Comparison of ENCODE assay signal across 16 cellular contexts in the genomic region with DNA sequence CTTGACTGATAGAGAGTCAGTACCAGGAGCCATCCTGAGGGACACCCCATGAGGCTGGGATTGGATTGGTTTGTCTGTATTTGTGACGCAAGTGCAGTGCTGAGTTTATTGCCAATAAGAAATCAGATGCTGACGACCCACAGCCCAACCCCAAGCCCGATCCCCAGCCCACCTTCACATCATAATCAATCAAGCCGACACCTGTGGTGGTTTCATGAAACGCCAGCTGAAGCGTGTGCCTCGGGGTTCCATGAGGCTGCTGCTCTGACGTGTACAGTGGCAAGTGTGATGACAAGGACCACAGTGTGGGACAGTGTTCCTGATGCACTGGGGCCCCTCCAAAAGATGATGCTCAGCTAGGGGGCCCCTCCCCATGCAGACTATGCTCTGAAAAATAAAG.
DNase-seq lines count a peak whose midpoint lies in the region; ATAC-seq and TF ChIP-seq lines count a peak whose summit lies in the region.
"Had no signal": no experiment of that assay in that cellular context is flagged by ENCODE, and none has a peak within 500 bp of the region (broad histone marks: within the 10 kb centered on the region; RNA-seq: fewer than 3 reads in every experiment).

No MANE protein-coding gene starts in this region.

- no peaks in the 10 kb centered on the region for H3K27me3 Mint-ChIP-seq in activated CD8-positive, alpha-beta memory T cell treated with anti-CD3 and anti-CD28 coated beads, Interleukin-2, amount 10 ng/mL, durations not matched to agents 7 days and 5 days
- peaks cover 22% of the 10 kb centered on the region for H3K27me3 Mint-ChIP-seq in type B pancreatic cell

- no peaks in the 10 kb centered on the region for H3K9me2 ChIP-seq in Karpas-422 (replicated peaks; ENCODE audit: insufficient read depth, low read length)

- no peak overlapping the region for H2AFZ ChIP-seq in Karpas-422 (ENCODE audit: low read length)
- H2AFZ ChIP-seq: GM23338 had no signal

- no peaks in the 10 kb centered on the region for H3K36me3 Mint-ChIP-seq in activated CD8-positive, alpha-beta memory T cell treated with anti-CD3 and anti-CD28 coated beads, Interleukin-2, amount 10 ng/mL, durations not matched to agents 7 days and 5 days
- no peaks in the 10 kb centered on the region for H3K36me3 Mint-ChIP-seq in type B pancreatic cell

- 89% methylated on average over 8 of the region's 8 CpGs; no CpG with 5 or more reads in 1 of the 2 donors for WGBS in transverse colon (ENCODE audit: low coverage in 1 of 2), 2 donors

- H3K27ac ChIP-seq in Karpas-422 (ENCODE audit: low read length) (peak overlapping the region; percentile 90), transverse colon (no peak overlapping the region)
- H3K27ac ChIP-seq: C4-2B had no signal

- ATAC-seq in activated CD8-positive, alpha-beta memory T cell treated with anti-CD3 and anti-CD28 coated beads, Interleukin-2, amount 10 ng/mL, durations not matched to agents 7 days and 5 days: no peak
- ATAC-seq in left lobe of liver (no peak), GM18861 (IDR thresholded peaks at IDR 0.05; ENCODE audit: unreplicated experiment) (no peak)
- ATAC-seq: GM23338, HepG2 had no signal

- no peak overlapping the region for H3K4me3 Mint-ChIP-seq in activated CD8-positive, alpha-beta memory T cell treated with anti-CD3 and anti-CD28 coated beads, Interleukin-2, amount 10 ng/mL, durations not matched to agents 7 days and 5 days
- H3K4me3 Mint-ChIP-seq in type B pancreatic cell: no peak overlapping the region
- H3K4me3 Mint-ChIP-seq: CD4-positive, alpha-beta T cell; GM23338; IgD-negative memory B cell had no signal

- TF ChIP-seq CTCF in type B pancreatic cell (conservative IDR thresholded peaks at IDR 0.05) (no peak), transverse colon (IDR thresholded peaks at IDR 0.05) (no peak)

- H3K27me3 ChIP-seq in Karpas-422 (ENCODE audit: low read length): no peaks in the 10 kb centered on the region
- no peaks in the 10 kb centered on the region for H3K27me3 ChIP-seq in transverse colon

- CTCF ChIA-PET in activated CD8-positive, alpha-beta memory T cell treated with anti-CD3 and anti-CD28 coated beads, Interleukin-2, amount 10 ng/mL, durations not matched to agents 7 days and 5 days (lab: Charles Lee): no interaction called here

- no peak for DNase-seq in Karpas-422
- peak; percentile 21 for DNase-seq in activated CD8-positive, alpha-beta memory T cell treated with anti-CD3 and anti-CD28 coated beads, Interleukin-2, amount 10 ng/mL, durations not matched to agents 7 days and 5 days
- peak; percentile 23 for DNase-seq in left lobe of liver (ENCODE audit: low spot score)
- DNase-seq in type B pancreatic cell (ENCODE audit: extremely low spot score, unreplicated experiment): peak; percentile 32
- no peak for DNase-seq in transverse colon
- DNase-seq: AML-193; CD4-positive, alpha-beta T cell; DMS153; DMS79; GDM1; HCEC 1CT had no signal

- H3K4me3 ChIP-seq in Karpas-422 (ENCODE audit: low read length) (no peak overlapping the region), transverse colon (no peak overlapping the region)
- H3K4me3 ChIP-seq: GM23338 had no signal

- no peak overlapping the region for H3K4me2 ChIP-seq in Karpas-422 (ENCODE audit: low read depth, low read length, poor library complexity, severe bottlenecking)
- H3K4me2 ChIP-seq: GM23338 had no signal

- no peaks in the 10 kb centered on the region for H3K9me3 ChIP-seq in Karpas-422 (ENCODE audit: low read length)
- H3K9me3 ChIP-seq in transverse colon: no peaks in the 10 kb centered on the region

- H3K79me2 ChIP-seq in Karpas-422 (ENCODE audit: low read length): no peaks in the 10 kb centered on the region

- TF ChIP-seq EP300 in transverse colon (IDR thresholded peaks at IDR 0.05; ENCODE audit: low read depth): no peak

- in situ Hi-C loops in transverse colon (cut with MboI; ENCODE audit: low pct_ligation_motif_present in 1 of 4, low pct_unique_long_range_greater_than_20kb in 1 of 4, low sequenced_read_pairs in 3 of 4): no loop called here

- no peaks in the 10 kb centered on the region for H4K20me1 ChIP-seq in Karpas-422 (ENCODE audit: insufficient read depth, low read depth, low read length)

- intact Hi-C loops in transverse colon (cut with DNase I; ENCODE audit: low total_unique reads): no loop called here

- no peak overlapping the region for H3K27ac Mint-ChIP-seq in activated CD8-positive, alpha-beta memory T cell treated with anti-CD3 and anti-CD28 coated beads, Interleukin-2, amount 10 ng/mL, durations not matched to agents 7 days and 5 days
- no peak overlapping the region for H3K27ac Mint-ChIP-seq in type B pancreatic cell
- H3K27ac Mint-ChIP-seq: CD4-positive, alpha-beta T cell; GM23338; IgD-negative memory B cell had no signal

- no peak overlapping the region for H3K9ac ChIP-seq in Karpas-422 (ENCODE audit: low read length)

- peaks cover 94% of the 10 kb centered on the region for H3K4me1 ChIP-seq in Karpas-422 (ENCODE audit: low read length)
- no peaks in the 10 kb centered on the region for H3K4me1 ChIP-seq in transverse colon

- no peak for TF ChIP-seq POLR2A in transverse colon (IDR thresholded peaks at IDR 0.05)

- H3K36me3 ChIP-seq in Karpas-422 (ENCODE audit: insufficient read depth, low read length) (no peaks in the 10 kb centered on the region), transverse colon (no peaks in the 10 kb centered on the region)

- no peaks in the 10 kb centered on the region for H3K4me1 Mint-ChIP-seq in activated CD8-positive, alpha-beta memory T cell treated with anti-CD3 and anti-CD28 coated beads, Interleukin-2, amount 10 ng/mL, durations not matched to agents 7 days and 5 days
- no peaks in the 10 kb centered on the region for H3K4me1 Mint-ChIP-seq in type B pancreatic cell (ENCODE audit: unreplicated experiment)
- H3K4me1 Mint-ChIP-seq: GM23338 had no signal

- H3K9me3 Mint-ChIP-seq in activated CD8-positive, alpha-beta memory T cell treated with anti-CD3 and anti-CD28 coated beads, Interleukin-2, amount 10 ng/mL, durations not matched to agents 7 days and 5 days (ENCODE audit: low read depth): peaks cover 2% of the 10 kb centered on the region
- H3K9me3 Mint-ChIP-seq in type B pancreatic cell: peaks cover 4% of the 10 kb centered on the region
- H3K9me3 Mint-ChIP-seq: CD4-positive, alpha-beta T cell had no signal

Comparison
In these comparisons a context has a peak if more than half of its experiments do, and no peak if none do; other contexts are left out.
1. DNase-seq: peak in activated CD8-positive, alpha-beta memory T cell treated with anti-CD3 and anti-CD28 coated beads, Interleukin-2, amount 10 ng/mL, durations not matched to agents 7 days and 5 days (single experiment), left lobe of liver (single experiment) and type B pancreatic cell (single experiment); none in Karpas-422 (single experiment) and transverse colon (single experiment).